Comparison of ENCODE assay signal across 15 cellular contexts in the genomic region with DNA sequence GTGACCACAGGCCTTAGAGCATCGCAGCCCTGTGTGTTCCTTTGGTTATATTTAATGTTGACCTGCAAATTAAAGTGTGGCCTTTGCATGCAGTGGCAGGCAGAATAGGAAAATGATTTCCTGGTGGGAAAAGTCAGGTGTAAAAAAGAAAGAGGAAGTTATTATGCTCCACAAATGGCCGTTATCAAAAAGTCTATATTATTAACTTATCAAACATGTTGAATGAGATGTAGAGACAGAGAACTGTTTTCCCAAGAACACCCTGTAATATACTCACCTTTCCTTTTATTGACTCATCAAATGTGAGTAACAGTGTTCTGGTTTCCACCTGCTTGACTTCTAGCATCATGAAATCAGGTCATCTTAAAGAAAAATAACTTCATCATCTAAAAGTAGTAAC. TPM values are rescaled to one million over a fixed set of nuclear protein-coding genes. Genes with fewer than 3 reads are reported as not detected.
"Had no signal": no experiment of that assay in that cellular context is flagged by ENCODE, and none has a peak within 500 bp of the region (broad histone marks: within the 10 kb centered on the region; RNA-seq: fewer than 3 reads in every experiment).

No MANE protein-coding gene starts in this region.

- H3K9me3 ChIP-seq: heart right ventricle, left lung, transverse colon had no signal

- H3K27ac ChIP-seq: heart right ventricle, left lung had no signal

- H3K4me3 ChIP-seq: heart right ventricle, left lung, transverse colon had no signal

- FAIRE-seq: endothelial cell of umbilical vein had no signal

- H3K27me3 ChIP-seq: heart right ventricle, left lung, transverse colon had no signal

- H3K36me3 ChIP-seq: left lung, transverse colon had no signal

- H3K4me1 ChIP-seq: left lung had no signal

- DNase-seq: activated CD4-positive, alpha-beta T cell treated with anti-CD3 and anti-CD28 coated beads, Interleukin-2, amount 10 ng/mL, durations not matched to agents 7 days and 5 days; activated CD4-positive, CD25-positive, alpha-beta regulatory T cell; activated CD8-positive, alpha-beta memory T cell treated with anti-CD3 and anti-CD28 coated beads for 24 hours; activated gamma-delta T cell treated with Interleukin-2 at 50 U/mL for 16 hours; amniotic stem cell; cortex of kidney; effector CD4-positive, alpha-beta T cell; foreskin fibroblast; heart right ventricle; left lung; natural killer cell; stimulated activated CD4-positive, alpha-beta T cell treated with anti-CD3 and anti-CD28 coated beads, Interleukin-12 subunit alpha, Interleukin-12 subunit beta, amount 100 ng/mL, for 4 hours; stimulated activated CD4-positive, alpha-beta T cell treated with anti-CD3 and anti-CD28 coated beads, Interleukin-2, amount 100 ng/mL, for 24 hours; transverse colon had no signal

RNA-seq across cellular contexts. Expression of gene MEIS1, which starts 35.3 kb away (rescaled TPM):
- total RNA-seq: activated CD4-positive, alpha-beta T cell treated with anti-CD3 and anti-CD28 coated beads, Interleukin-2, amount 10 ng/mL, durations not matched to agents 7 days and 5 days had no signal
